ENCODE assay signal across 8 cellular contexts in genomic region chr16:29029168-29029994, GRCh38. TPM values are rescaled to one million over a fixed set of nuclear protein-coding genes. Genes with fewer than 3 reads are reported as not detected.
DNase-seq lines count a peak whose midpoint lies in the region; ATAC-seq and TF ChIP-seq lines count a peak whose summit lies in the region.

No MANE protein-coding gene starts in this region.

- ATAC-seq in HG02885 (IDR thresholded peaks at IDR 0.05; ENCODE audit: poor library complexity, unreplicated experiment), result no peak

- DNase-seq in GM04504 (ENCODE audit: low read depth) (peak; percentile 73), activated T-helper 1 cell treated with Interleukin-2 at 50 U/mL for 16 hours (ENCODE audit: low read depth) (peak; percentile 52), hepatic stellate cell (ENCODE audit: low spot score) (peak; percentile 80), hippocampal formation (lab: John Stamatoyannopoulos, UW) (no peak), COR-L47 (lab: John Stamatoyannopoulos, UW) (no peak)
- peak; percentile 82 to 84 (median 82) for DNase-seq in stimulated activated CD4-positive, alpha-beta T cell treated with anti-CD3 and anti-CD28 coated beads, TNF-alpha, amount 100 ng/mL, for 4 hours (ENCODE audit: low read depth in 3 of 3)

TF ChIP-seq in PFSK-1, 5 proteins besides CTCF, POLR2A, EP300 and RAD21:
- no peak for TF ChIP-seq SIN3A (IDR thresholded peaks at IDR 0.05; ENCODE audit: borderline replicate concordance, insufficient read depth, low read length)
- peak; percentile 19 for TF ChIP-seq FOXP2 (optimal IDR thresholded peaks at IDR 0.05; ENCODE audit: borderline replicate concordance, extremely low read depth, extremely low read length, insufficient read depth)
TF ChIP-seq in PFSK-1: peak in this region for 1.

RNA-seq across cellular contexts. Expression of gene LAT, which starts 44.5 kb away (rescaled TPM):
- polyA plus RNA-seq in PFSK-1 (2012; ENCODE audit: insufficient read length, low read depth), result 30.4 TPM

RNA-seq across cellular contexts. Expression of gene SPNS1, which starts 54.8 kb away (rescaled TPM):
- 100 TPM for polyA plus RNA-seq in PFSK-1 (2012; ENCODE audit: insufficient read length, low read depth)

Comparison
In these comparisons a context has a peak if more than half of its experiments do, and no peak if none do; other contexts are left out.
1. DNase-seq: peak in GM04504 (single experiment), activated T-helper 1 cell treated with Interleukin-2 at 50 U/mL for 16 hours (single experiment), hepatic stellate cell (single experiment) and stimulated activated CD4-positive, alpha-beta T cell treated with anti-CD3 and anti-CD28 coated beads, TNF-alpha, amount 100 ng/mL, for 4 hours (3 of 3); none in hippocampal formation (0 of 2) and COR-L47 (single experiment).